In genomic region chr3:186571644-186572013, GRCh38 we compare ENCODE assay signal across 1 cellular context.
TF ChIP-seq lines count a peak whose summit lies in the region.

No MANE protein-coding gene starts in this region.

TF ChIP-seq in HepG2, 621 proteins besides CTCF, POLR2A, EP300 and RAD21:
- TF ChIP-seq TERF1 (CRISPR knock-in tag; IDR thresholded peaks at IDR 0.05) (no peak), ZBTB25 (CRISPR knock-in tag; IDR thresholded peaks at IDR 0.05) (no peak), MTA3 (CRISPR knock-in tag; IDR thresholded peaks at IDR 0.05) (no peak), BRD4 (CRISPR knock-in tag; IDR thresholded peaks at IDR 0.05) (no peak), SMARCE1 (IDR thresholded peaks at IDR 0.05; ENCODE audit: borderline replicate concordance) (no peak), ZBTB38 (CRISPR knock-in tag; IDR thresholded peaks at IDR 0.05) (no peak), ZNF788 (CRISPR knock-in tag; IDR thresholded peaks at IDR 0.05; ENCODE audit: borderline replicate concordance) (no peak), TSC22D2 (CRISPR knock-in tag; IDR thresholded peaks at IDR 0.05; ENCODE audit: borderline replicate concordance) (no peak), ZSCAN21 (CRISPR knock-in tag; IDR thresholded peaks at IDR 0.05; ENCODE audit: borderline replicate concordance) (no peak), ZNF367 (CRISPR knock-in tag; IDR thresholded peaks at IDR 0.05; ENCODE audit: borderline replicate concordance) (no peak), YY1 (IDR thresholded peaks at IDR 0.05; ENCODE audit: insufficient read depth, insufficient replicate concordance, low read depth, low read length) (no peak), SIN3A (IDR thresholded peaks at IDR 0.05; ENCODE audit: borderline replicate concordance, low read depth, low read length) (no peak), FOXK1 (CRISPR knock-in tag; IDR thresholded peaks at IDR 0.05; ENCODE audit: borderline replicate concordance, low read depth) (no peak), HIVEP1 (CRISPR knock-in tag; IDR thresholded peaks at IDR 0.05) (no peak), ZMYM3 (CRISPR knock-in tag; IDR thresholded peaks at IDR 0.05) (no peak), SSRP1 (CRISPR knock-in tag; IDR thresholded peaks at IDR 0.05) (no peak), TEF (CRISPR knock-in tag; IDR thresholded peaks at IDR 0.05) (no peak), ZBTB44 (CRISPR knock-in tag; IDR thresholded peaks at IDR 0.05) (no peak)
TF ChIP-seq in HepG2: peak in this region for 0.
